Comparison of ENCODE assay signal across 17 cellular contexts in the genomic region with DNA sequence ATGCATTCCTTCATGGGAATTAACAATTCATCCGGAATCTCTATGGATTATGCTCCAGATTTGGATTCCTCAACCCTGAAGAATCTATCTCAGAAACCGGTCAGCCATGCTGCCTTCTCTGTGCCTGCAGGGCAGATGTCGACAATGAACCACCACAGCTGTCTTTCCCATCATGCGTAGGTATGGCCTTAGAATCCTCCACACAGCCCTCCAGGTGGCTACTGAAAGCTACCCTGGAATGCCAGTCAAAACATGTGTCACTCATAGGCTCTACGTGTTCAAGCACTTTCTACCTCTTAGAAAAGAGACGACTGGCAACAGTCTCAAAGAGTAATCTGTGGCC. TPM values are rescaled to one million over a fixed set of nuclear protein-coding genes. Genes with fewer than 3 reads are reported as not detected.
A peak's percentile ranks its signal among the peaks of the same experiment; 100 is the strongest.
DNase-seq lines count a peak whose midpoint lies in the region; ATAC-seq and TF ChIP-seq lines count a peak whose summit lies in the region.
"Had no signal": no experiment of that assay in that cellular context is flagged by ENCODE, and none has a peak within 500 bp of the region (broad histone marks: within the 10 kb centered on the region; RNA-seq: fewer than 3 reads in every experiment).

No MANE protein-coding gene starts in this region.

- H3K4me3 Mint-ChIP-seq in Calu3 (ENCODE audit: low read depth, unreplicated experiment) (no peak overlapping the region), mesothelial cell of epicardium (no peak overlapping the region)
- no peak overlapping the region for H3K4me3 Mint-ChIP-seq in activated naive CD4-positive, alpha-beta T cell treated with anti-CD3 and anti-CD28 coated beads, Interleukin-2, amount 10 ng/mL, durations not matched to agents 7 days and 5 days
- H3K4me3 Mint-ChIP-seq: CD14-positive monocyte had no signal

- H3K27me3 ChIP-seq in SJSA1 (replicated peaks) = no peaks in the 10 kb centered on the region
- H3K27me3 ChIP-seq in smooth muscle cell (ENCODE audit: low read depth) = no peaks in the 10 kb centered on the region

- H3K27ac Mint-ChIP-seq in Calu3 (ENCODE audit: unreplicated experiment) (peak overlapping the region; percentile 71), mesothelial cell of epicardium (peak overlapping the region; percentile 95)
- no peak overlapping the region for H3K27ac Mint-ChIP-seq in activated naive CD4-positive, alpha-beta T cell treated with anti-CD3 and anti-CD28 coated beads, Interleukin-2, amount 10 ng/mL, durations not matched to agents 7 days and 5 days
- H3K27ac Mint-ChIP-seq: CD14-positive monocyte had no signal

- H4K20me1 ChIP-seq in smooth muscle cell (ENCODE audit: low read depth) = no peaks in the 10 kb centered on the region

- peaks cover 10% of the 10 kb centered on the region for H3K36me3 ChIP-seq in SJSA1
- no peaks in the 10 kb centered on the region for H3K36me3 ChIP-seq in smooth muscle cell (ENCODE audit: low read depth)

- BruUV-seq in Calu3 (replicated peaks; lab: Mats Ljungman, UMichigan) = no TSS peak

- H3F3A ChIP-seq in smooth muscle cell (ENCODE audit: low read depth) = peaks cover 52% of the 10 kb centered on the region

- H3K4me1 Mint-ChIP-seq in Calu3 (ENCODE audit: low read depth, unreplicated experiment) (peaks cover 44% of the 10 kb centered on the region), mesothelial cell of epicardium (peaks cover 79% of the 10 kb centered on the region)
- peaks cover 33% of the 10 kb centered on the region for H3K4me1 Mint-ChIP-seq in activated naive CD4-positive, alpha-beta T cell treated with anti-CD3 and anti-CD28 coated beads, Interleukin-2, amount 10 ng/mL, durations not matched to agents 7 days and 5 days

- H3K4me1 ChIP-seq in SJSA1 (replicated peaks) = peaks cover 46% of the 10 kb centered on the region
- H3K4me1 ChIP-seq in smooth muscle cell (ENCODE audit: low read depth) = peaks cover 27% of the 10 kb centered on the region

- H3K9ac ChIP-seq in smooth muscle cell (ENCODE audit: low read depth) = no peak overlapping the region

- no peak overlapping the region for H3K4me3 ChIP-seq in SJSA1
- H3K4me3 ChIP-seq in smooth muscle cell = no peak overlapping the region

- 71% methylated on average over 6 of the region's 6 CpGs for WGBS in smooth muscle cell (ENCODE audit: low lambda C conversion rate)

- peaks cover 97% of the 10 kb centered on the region for H3K79me2 ChIP-seq in smooth muscle cell (ENCODE audit: low read depth)

- CTCF ChIA-PET in Calu3 (lab: Charles Lee) = no interaction called here
- CTCF ChIA-PET in activated naive CD4-positive, alpha-beta T cell treated with anti-CD3 and anti-CD28 coated beads, Interleukin-2, amount 10 ng/mL, durations not matched to agents 7 days and 5 days (lab: Charles Lee) = interaction anchor here (1.7 kb wide), 1 partner anchor 17 kb away, joined by 3 read pairs; no protein-coding TSS in a partner anchor

- ATAC-seq in HG03442 (IDR thresholded peaks at IDR 0.05; ENCODE audit: unreplicated experiment) = no peak

- no peak for TF ChIP-seq CTCF in Calu3 (IDR thresholded peaks at IDR 0.05; ENCODE audit: unreplicated experiment)
- no peak for TF ChIP-seq CTCF in mesothelial cell of epicardium (IDR thresholded peaks at IDR 0.05; ENCODE audit: unreplicated experiment)
- TF ChIP-seq CTCF in smooth muscle cell (IDR thresholded peaks at IDR 0.05; ENCODE audit: borderline replicate concordance, insufficient read depth, poor library complexity, severe bottlenecking) = no peak

- no peak for DNase-seq in Calu3
- DNase-seq in SJSA1 (ENCODE audit: low read depth in 1 of 2, low spot score in 2 of 2) = no peak
- DNase-seq in mesothelial cell of epicardium (ENCODE audit: low spot score in 2 of 2, unreplicated experiment in 2 of 2) = no peak
- DNase-seq in smooth muscle cell (lab: John Stamatoyannopoulos, UW; ENCODE audit: unreplicated experiment) = no peak
- DNase-seq in globus pallidus (ENCODE audit: low spot score) = no peak
- no peak for DNase-seq in activated naive CD4-positive, alpha-beta T cell treated with anti-CD3 and anti-CD28 coated beads, Interleukin-2, amount 10 ng/mL, durations not matched to agents 7 days and 5 days
- DNase-seq: ACHN; AML-193; DMS53; NCI-H1105 treated with DMSO at 0.1 percent for 48 hours; NCI-H187 treated with DMSO at 0.1 percent for 48 hours; NCI-H345; NCI-H69; NK-92 treated with Interleukin-12 subunit alpha and Interleukin-12 subunit beta, amount 100 ng/mL, for 24 hours; RPMI8226 had no signal

- H3K27ac ChIP-seq in SJSA1 (0 out of 2 replicates have a peak overlapping the region, but pooled peaks have one; percentile 98), smooth muscle cell (ENCODE audit: low read depth) (peak overlapping the region; percentile 96)

- H3K9me3 ChIP-seq in SJSA1 (replicated peaks) (no peaks in the 10 kb centered on the region), smooth muscle cell (replicated peaks; ENCODE audit: low read depth) (no peaks in the 10 kb centered on the region)

- H3K9me3 Mint-ChIP-seq in Calu3 (ENCODE audit: low read depth, unreplicated experiment) = no peaks in the 10 kb centered on the region
- H3K9me3 Mint-ChIP-seq in mesothelial cell of epicardium = peaks cover 4% of the 10 kb centered on the region
- H3K9me3 Mint-ChIP-seq in activated naive CD4-positive, alpha-beta T cell treated with anti-CD3 and anti-CD28 coated beads, Interleukin-2, amount 10 ng/mL, durations not matched to agents 7 days and 5 days = no peaks in the 10 kb centered on the region

- H3K27me3 Mint-ChIP-seq in Calu3 (ENCODE audit: unreplicated experiment) = no peaks in the 10 kb centered on the region
- no peaks in the 10 kb centered on the region for H3K27me3 Mint-ChIP-seq in mesothelial cell of epicardium (ENCODE audit: low read depth)
- H3K27me3 Mint-ChIP-seq in activated naive CD4-positive, alpha-beta T cell treated with anti-CD3 and anti-CD28 coated beads, Interleukin-2, amount 10 ng/mL, durations not matched to agents 7 days and 5 days = no peaks in the 10 kb centered on the region

- intact Hi-C loops in Calu3 (cut with micrococcal nuclease; ENCODE audit: unreplicated experiment) = no loop called here

- H3K4me2 ChIP-seq in smooth muscle cell = no peak overlapping the region

- H2AFZ ChIP-seq in smooth muscle cell (ENCODE audit: low read depth) = no peak overlapping the region

- H3K36me3 Mint-ChIP-seq in Calu3 (ENCODE audit: insufficient read depth, unreplicated experiment) = peaks cover 7% of the 10 kb centered on the region
- peaks cover 13% of the 10 kb centered on the region for H3K36me3 Mint-ChIP-seq in mesothelial cell of epicardium
- peaks cover 67% of the 10 kb centered on the region for H3K36me3 Mint-ChIP-seq in activated naive CD4-positive, alpha-beta T cell treated with anti-CD3 and anti-CD28 coated beads, Interleukin-2, amount 10 ng/mL, durations not matched to agents 7 days and 5 days

RNA-seq across cellular contexts. Expression of gene MAML2, which starts 19.4 kb away (rescaled TPM):
- total RNA-seq in Calu3 (2022) = 16.7 and 22.7 TPM in 2 replicates
- total RNA-seq in SJSA1 (2014; rRNA removed; shearing (Covaris generic)) = 6.1 and 8.7 TPM in 2 replicates
- total RNA-seq in mesothelial cell of epicardium = 36.4 to 38.4 TPM (median 38.3 TPM) in 3 replicates
- total RNA-seq in smooth muscle cell = 45.0 and 52.4 TPM in 2 replicates
- 8.7 and 10.1 TPM in 2 replicates for polyA plus RNA-seq in smooth muscle cell
